ENCODE assay signal across 20 cellular contexts in the genomic region with DNA sequence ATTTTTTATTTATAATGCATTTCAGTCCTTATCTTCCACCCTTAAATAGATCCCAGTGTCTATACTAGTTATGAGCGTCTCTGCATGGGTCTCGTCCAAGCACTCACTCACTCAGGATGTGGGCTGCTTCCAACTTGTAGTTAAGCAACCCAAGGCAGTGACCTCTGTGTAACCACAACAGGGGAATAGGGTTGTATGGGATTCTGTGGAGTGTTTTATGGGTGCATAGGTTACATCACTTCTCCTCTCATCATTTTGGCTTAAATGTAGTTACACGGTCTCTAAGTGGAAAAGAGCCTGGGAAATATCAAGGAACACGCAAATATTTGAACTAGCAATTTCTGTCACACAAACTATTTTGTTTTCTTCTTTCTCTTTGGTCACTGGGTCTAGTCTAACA.
A peak's percentile ranks its signal among the peaks of the same experiment; 100 is the strongest.
DNase-seq lines count a peak whose midpoint lies in the region; ATAC-seq, FAIRE-seq and TF ChIP-seq lines count a peak whose summit lies in the region.
"Had no signal": no experiment of that assay in that cellular context is flagged by ENCODE, and none has a peak within 500 bp of the region (broad histone marks: within the 10 kb centered on the region; RNA-seq: fewer than 3 reads in every experiment).

No MANE protein-coding gene starts in this region.

- POLR2A ChIA-PET in RWPE1 (lab: Yijun Ruan, JAX; ENCODE audit: low non-redundant PET): no interaction called here

- no peak for FAIRE-seq in HTR-8/SVneo (lab: Jason Lieb, UNC)
- FAIRE-seq: A549 had no signal

- no peak for ATAC-seq in foreskin keratinocyte
- ATAC-seq: A549; stimulated activated effector memory CD8-positive, alpha-beta T cell treated with anti-CD3 and anti-CD28 coated beads, Interleukin-12 subunit alpha, Interleukin-12 subunit beta, amount 100 ng/mL, for 72 hours had no signal

- H3K4me2 ChIP-seq in hepatocyte: no peak overlapping the region
- H3K4me2 ChIP-seq: A549 had no signal

- DNase-seq in A172 (ENCODE audit: low spot score) (peak; percentile 51), HTR-8/SVneo (ENCODE audit: insufficient read length, low spot score) (peak; percentile 10), T1000 (lab: John Stamatoyannopoulos, UW) (peak; percentile 50), foreskin keratinocyte (peak; percentile 11 to 13), RWPE1 (ENCODE audit: low spot score) (no peak), SKM-1 treated with dmso at 0.1 percent for 144 hours (lab: John Stamatoyannopoulos, UW; ENCODE audit: unreplicated experiment) (no peak), kidney glomerular epithelial cell (lab: John Stamatoyannopoulos, UW) (no peak), hepatocyte (ENCODE audit: low spot score) (no peak)
- DNase-seq: activated CD4-positive, alpha-beta memory T cell treated with anti-CD3 and anti-CD28 coated beads for 36 hours; activated naive CD4-positive, alpha-beta T cell treated with anti-CD3 and anti-CD28 coated beads, Interleukin-2, amount 10 ng/mL, durations not matched to agents 7 days and 5 days; activated T-cell treated with anti-CD3 and anti-CD28 coated beads, Interleukin-2, amount 50 U/mL, for 24 hours; CD4-positive, alpha-beta memory T cell; DND-41; head of caudate nucleus; immature natural killer cell; NCI-H2029; NCI-H510A treated with DMSO at 0.1 percent for 48 hours; tibial artery had no signal

- no peaks in the 10 kb centered on the region for H4K20me1 ChIP-seq in hepatocyte (ENCODE audit: insufficient read depth, poor library complexity, severe bottlenecking)

- CTCF ChIA-PET in RWPE1 (lab: Yijun Ruan, JAX): interaction anchor here (0.6 kb wide), 1 partner anchor 519 kb away, joined by 4 read pairs; no protein-coding TSS in a partner anchor

- H3K27ac ChIP-seq in foreskin keratinocyte (no peak overlapping the region), RWPE1 (no peak overlapping the region), hepatocyte (no peak overlapping the region)
- H3K27ac ChIP-seq: A549, tibial artery had no signal

- H3K4me1 ChIP-seq in foreskin keratinocyte: peaks cover 26% of the 10 kb centered on the region
- no peaks in the 10 kb centered on the region for H3K4me1 ChIP-seq in hepatocyte (ENCODE audit: insufficient read depth)
- H3K4me1 ChIP-seq: A549, tibial artery had no signal

- H3K36me3 ChIP-seq in hepatocyte (replicated peaks; ENCODE audit: insufficient read depth, low read depth): no peaks in the 10 kb centered on the region
- H3K36me3 ChIP-seq: tibial artery had no signal

- no peak overlapping the region for H2AFZ ChIP-seq in hepatocyte

- H3K9me2 ChIP-seq in hepatocyte (replicated peaks; ENCODE audit: insufficient read depth): no peaks in the 10 kb centered on the region

- H3K27me3 ChIP-seq in foreskin keratinocyte (no peaks in the 10 kb centered on the region), hepatocyte (no peaks in the 10 kb centered on the region)
- H3K27me3 ChIP-seq: tibial artery had no signal

- TF ChIP-seq CTCF in foreskin keratinocyte (conservative IDR thresholded peaks at IDR 0.05): no peak
- TF ChIP-seq CTCF in RWPE1 (conservative IDR thresholded peaks at IDR 0.05; ENCODE audit: low read depth): no peak
- no peak for TF ChIP-seq CTCF in hepatocyte (IDR thresholded peaks at IDR 0.05; ENCODE audit: poor library complexity)

- H3K79me2 ChIP-seq in hepatocyte: no peaks in the 10 kb centered on the region

- no peaks in the 10 kb centered on the region for H3K9me3 ChIP-seq in hepatocyte (ENCODE audit: low read depth)
- H3K9me3 ChIP-seq: A549, tibial artery had no signal

- H3K4me3 ChIP-seq in hepatocyte: no peak overlapping the region
- H3K4me3 ChIP-seq: A549, tibial artery had no signal

- WGBS in hepatocyte (ENCODE audit: low lambda C conversion rate, missing lambda C conversion rate): 84% methylated on average over 4 of the region's 4 CpGs

Comparison
In these comparisons a context has a peak if more than half of its experiments do, and no peak if none do; other contexts are left out.
1. DNase-seq: peak in A172 (single experiment), HTR-8/SVneo (single experiment), T1000 (single experiment) and foreskin keratinocyte (2 of 2); none in RWPE1 (single experiment), SKM-1 treated with dmso at 0.1 percent for 144 hours (single experiment), kidney glomerular epithelial cell (single experiment) and hepatocyte (single experiment).